12 cellular contexts compared by ENCODE assay signal in the genomic region with DNA sequence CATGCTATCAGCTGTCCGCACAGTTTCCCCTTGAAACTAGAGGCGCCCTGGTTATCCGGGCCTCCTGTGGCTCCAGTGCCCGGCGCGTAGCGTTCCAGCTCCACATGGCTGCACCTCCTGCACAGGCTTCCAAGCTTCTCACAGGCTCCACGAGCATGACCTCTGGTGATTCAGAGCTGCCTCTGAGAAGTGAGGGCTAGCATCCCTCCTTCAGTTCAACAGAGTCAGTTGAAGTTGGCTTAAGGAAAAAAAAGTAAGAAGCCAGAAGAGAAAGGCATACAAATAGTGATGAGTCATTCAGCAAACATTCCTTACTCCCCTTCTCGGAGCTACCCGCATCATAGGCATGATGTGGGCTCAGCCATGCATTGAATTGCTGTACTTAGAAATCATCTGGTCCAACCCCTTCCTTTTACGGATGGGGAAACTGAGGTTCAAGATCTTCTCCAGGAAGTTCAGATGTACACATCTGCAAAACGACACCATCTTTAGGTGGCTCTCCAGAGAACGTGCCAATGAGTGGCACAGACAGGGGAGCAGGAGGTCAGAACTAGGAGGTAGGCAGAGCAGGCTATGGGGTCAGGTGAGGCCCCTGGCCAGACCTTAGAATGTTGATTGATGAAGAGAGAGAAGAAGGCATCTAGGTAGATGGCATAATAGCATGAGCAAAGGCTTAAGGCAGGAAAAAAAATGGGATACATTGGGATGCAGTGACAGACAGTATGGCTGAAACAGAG.
DNase-seq lines count a peak whose midpoint lies in the region; TF ChIP-seq lines count a peak whose summit lies in the region.
"Had no signal": no experiment of that assay in that cellular context is flagged by ENCODE, and none has a peak within 500 bp of the region (broad histone marks: within the 10 kb centered on the region; RNA-seq: fewer than 3 reads in every experiment).

No MANE protein-coding gene starts in this region.

- TF ChIP-seq CTCF in PC-9 (conservative IDR thresholded peaks at IDR 0.05) (no peak), OCI-LY7 (conservative IDR thresholded peaks at IDR 0.05; ENCODE audit: low read length) (no peak)

- H3K79me2 ChIP-seq in PC-9 (ENCODE audit: low read depth) = no peaks in the 10 kb centered on the region
- H3K79me2 ChIP-seq in OCI-LY7 (ENCODE audit: insufficient read depth, low read depth, low read length) = no peaks in the 10 kb centered on the region

- H3K27me3 Mint-ChIP-seq in activated naive CD8-positive, alpha-beta T cell treated with anti-CD3 and anti-CD28 coated beads for 36 hours = peaks cover 26% of the 10 kb centered on the region

- H3K4me3 ChIP-seq in PC-9 (no peak overlapping the region), OCI-LY7 (ENCODE audit: low read depth, low read length, poor library complexity, severe bottlenecking) (no peak overlapping the region)
- H3K4me3 ChIP-seq: ovary had no signal

- POLR2A ChIA-PET in PC-9 (lab: Charles Lee; ENCODE audit: unreplicated experiment) = no interaction called here
- POLR2A ChIA-PET in OCI-LY7 (lab: Charles Lee) = no interaction called here

- intact Hi-C loops in PC-9 (cut with micrococcal nuclease; ENCODE audit: unreplicated experiment) = no loop called here
- intact Hi-C loops in OCI-LY7 (cut with micrococcal nuclease; ENCODE audit: unreplicated experiment) = loop anchor here (10.0 kb wide), 1 partner anchor 117 kb away; no protein-coding TSS in a partner anchor

- H3K27ac Mint-ChIP-seq in activated naive CD8-positive, alpha-beta T cell treated with anti-CD3 and anti-CD28 coated beads for 36 hours = no peak overlapping the region

- peaks cover 12% of the 10 kb centered on the region; the same call in 1 of the 2 replicates for H3F3A ChIP-seq in PC-9 (ENCODE audit: insufficient read depth, low read depth)

- H2AFZ ChIP-seq in PC-9 (no peak overlapping the region), OCI-LY7 (ENCODE audit: low read length) (no peak overlapping the region)

- CTCF ChIA-PET in PC-9 (lab: Charles Lee) (no interaction called here), OCI-LY7 (lab: Charles Lee; ENCODE audit: unreplicated experiment) (no interaction called here)

- peaks cover 12% of the 10 kb centered on the region for H3K4me1 ChIP-seq in PC-9 (replicated peaks; ENCODE audit: insufficient read depth)
- H3K4me1 ChIP-seq in OCI-LY7 (ENCODE audit: insufficient read depth, low read length, poor library complexity, severe bottlenecking) = peaks cover 7% of the 10 kb centered on the region

- H3K4me1 Mint-ChIP-seq in activated naive CD8-positive, alpha-beta T cell treated with anti-CD3 and anti-CD28 coated beads for 36 hours = peaks cover 1% of the 10 kb centered on the region

- DNase-seq in ELF-1 (ENCODE audit: low read depth, low spot score) (peak; percentile 66), PC-9 (peak; percentile 18 to 95), fibroblast of gingiva (ENCODE audit: low read depth) (peak; percentile 30), non-pigmented ciliary epithelial cell (ENCODE audit: low read depth) (peak; percentile 86), DMS 273 (lab: John Stamatoyannopoulos, UW; ENCODE audit: unreplicated experiment) (no peak), OCI-LY7 (ENCODE audit: low spot score) (no peak), anterior cingulate cortex (lab: John Stamatoyannopoulos, UW) (no peak)
- DNase-seq in activated naive CD8-positive, alpha-beta T cell treated with anti-CD3 and anti-CD28 coated beads for 36 hours = no peak
- DNase-seq: activated naive CD4-positive, alpha-beta T cell; glutamatergic neuron; NCI-H510A; ovary had no signal

- H3K27me3 ChIP-seq in PC-9 (ENCODE audit: insufficient read depth, low read depth) = no peaks in the 10 kb centered on the region; the same call in 1 of the 2 replicates
- H3K27me3 ChIP-seq: ovary had no signal

- H4K20me1 ChIP-seq in PC-9 (ENCODE audit: insufficient read depth) (no peaks in the 10 kb centered on the region), OCI-LY7 (ENCODE audit: insufficient read depth, low read length) (no peaks in the 10 kb centered on the region)

- no peaks in the 10 kb centered on the region for H3K9me3 Mint-ChIP-seq in activated naive CD8-positive, alpha-beta T cell treated with anti-CD3 and anti-CD28 coated beads for 36 hours

- no TSS peak for BruUV-seq in PC-9 (replicated peaks; lab: Mats Ljungman, UMichigan)
- BruUV-seq in OCI-LY7 (replicated peaks; lab: Mats Ljungman, UMichigan) = no TSS peak

- H3K9me2 ChIP-seq in PC-9 (ENCODE audit: insufficient read depth) = no peaks in the 10 kb centered on the region
- no peaks in the 10 kb centered on the region for H3K9me2 ChIP-seq in OCI-LY7 (ENCODE audit: insufficient read depth, low read length)

- H3K4me2 ChIP-seq in PC-9 = peak overlapping the region; percentile 18
- H3K4me2 ChIP-seq in OCI-LY7 (ENCODE audit: low read length) = no peak overlapping the region

- H3K36me3 ChIP-seq in PC-9 (ENCODE audit: low read depth) (no peaks in the 10 kb centered on the region), OCI-LY7 (ENCODE audit: insufficient read depth, low read length) (no peaks in the 10 kb centered on the region)
- H3K36me3 ChIP-seq: ovary had no signal

- no peaks in the 10 kb centered on the region for H3K36me3 Mint-ChIP-seq in activated naive CD8-positive, alpha-beta T cell treated with anti-CD3 and anti-CD28 coated beads for 36 hours

- H3K4me3 Mint-ChIP-seq in activated naive CD8-positive, alpha-beta T cell treated with anti-CD3 and anti-CD28 coated beads for 36 hours = no peak overlapping the region

- H3K9me3 ChIP-seq in PC-9 (ENCODE audit: insufficient read depth, low read depth) = no peaks in the 10 kb centered on the region
- H3K9me3 ChIP-seq in OCI-LY7 (ENCODE audit: low read length) = no peaks in the 10 kb centered on the region
- H3K9me3 ChIP-seq: ovary had no signal

- H3K27ac ChIP-seq in PC-9 (no peak overlapping the region), OCI-LY7 (ENCODE audit: low read depth, low read length, poor library complexity, severe bottlenecking) (no peak overlapping the region)
- H3K27ac ChIP-seq: ovary had no signal

Comparison
In these comparisons a context has a peak if more than half of its experiments do, and no peak if none do; other contexts are left out.
1. DNase-seq: peak in ELF-1 (single experiment), PC-9 (2 of 2), fibroblast of gingiva (single experiment) and non-pigmented ciliary epithelial cell (single experiment); none in DMS 273 (single experiment), activated naive CD8-positive, alpha-beta T cell treated with anti-CD3 and anti-CD28 coated beads for 36 hours (single experiment), OCI-LY7 (single experiment) and anterior cingulate cortex (0 of 58).